Comparison of ENCODE assay signal across 1 cellular context in the genomic region with DNA sequence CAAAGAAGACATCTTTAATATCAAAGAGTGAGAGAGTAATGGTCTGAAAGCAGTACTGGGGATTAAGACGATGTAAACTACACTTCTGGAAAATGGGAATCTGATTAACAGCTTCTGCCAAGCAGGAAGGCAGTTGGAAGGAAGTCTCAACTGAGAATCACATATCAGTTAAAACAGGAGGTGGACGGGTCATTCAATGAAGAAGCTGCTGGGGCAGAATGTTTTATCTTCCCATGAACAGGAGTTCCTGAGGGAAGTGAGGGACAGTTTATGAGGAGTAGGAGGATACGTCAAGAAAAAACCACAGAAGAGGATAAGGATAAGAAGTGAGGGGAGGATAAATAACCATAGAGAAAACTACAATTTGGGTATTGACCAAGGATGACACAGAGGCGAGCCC.
TF ChIP-seq lines count a peak whose summit lies in the region.

No MANE protein-coding gene starts in this region.

TF ChIP-seq in K562, 482 proteins besides CTCF, POLR2A, EP300 and RAD21 (continued from another document and continues in another):
- TF ChIP-seq, protein P1, sequence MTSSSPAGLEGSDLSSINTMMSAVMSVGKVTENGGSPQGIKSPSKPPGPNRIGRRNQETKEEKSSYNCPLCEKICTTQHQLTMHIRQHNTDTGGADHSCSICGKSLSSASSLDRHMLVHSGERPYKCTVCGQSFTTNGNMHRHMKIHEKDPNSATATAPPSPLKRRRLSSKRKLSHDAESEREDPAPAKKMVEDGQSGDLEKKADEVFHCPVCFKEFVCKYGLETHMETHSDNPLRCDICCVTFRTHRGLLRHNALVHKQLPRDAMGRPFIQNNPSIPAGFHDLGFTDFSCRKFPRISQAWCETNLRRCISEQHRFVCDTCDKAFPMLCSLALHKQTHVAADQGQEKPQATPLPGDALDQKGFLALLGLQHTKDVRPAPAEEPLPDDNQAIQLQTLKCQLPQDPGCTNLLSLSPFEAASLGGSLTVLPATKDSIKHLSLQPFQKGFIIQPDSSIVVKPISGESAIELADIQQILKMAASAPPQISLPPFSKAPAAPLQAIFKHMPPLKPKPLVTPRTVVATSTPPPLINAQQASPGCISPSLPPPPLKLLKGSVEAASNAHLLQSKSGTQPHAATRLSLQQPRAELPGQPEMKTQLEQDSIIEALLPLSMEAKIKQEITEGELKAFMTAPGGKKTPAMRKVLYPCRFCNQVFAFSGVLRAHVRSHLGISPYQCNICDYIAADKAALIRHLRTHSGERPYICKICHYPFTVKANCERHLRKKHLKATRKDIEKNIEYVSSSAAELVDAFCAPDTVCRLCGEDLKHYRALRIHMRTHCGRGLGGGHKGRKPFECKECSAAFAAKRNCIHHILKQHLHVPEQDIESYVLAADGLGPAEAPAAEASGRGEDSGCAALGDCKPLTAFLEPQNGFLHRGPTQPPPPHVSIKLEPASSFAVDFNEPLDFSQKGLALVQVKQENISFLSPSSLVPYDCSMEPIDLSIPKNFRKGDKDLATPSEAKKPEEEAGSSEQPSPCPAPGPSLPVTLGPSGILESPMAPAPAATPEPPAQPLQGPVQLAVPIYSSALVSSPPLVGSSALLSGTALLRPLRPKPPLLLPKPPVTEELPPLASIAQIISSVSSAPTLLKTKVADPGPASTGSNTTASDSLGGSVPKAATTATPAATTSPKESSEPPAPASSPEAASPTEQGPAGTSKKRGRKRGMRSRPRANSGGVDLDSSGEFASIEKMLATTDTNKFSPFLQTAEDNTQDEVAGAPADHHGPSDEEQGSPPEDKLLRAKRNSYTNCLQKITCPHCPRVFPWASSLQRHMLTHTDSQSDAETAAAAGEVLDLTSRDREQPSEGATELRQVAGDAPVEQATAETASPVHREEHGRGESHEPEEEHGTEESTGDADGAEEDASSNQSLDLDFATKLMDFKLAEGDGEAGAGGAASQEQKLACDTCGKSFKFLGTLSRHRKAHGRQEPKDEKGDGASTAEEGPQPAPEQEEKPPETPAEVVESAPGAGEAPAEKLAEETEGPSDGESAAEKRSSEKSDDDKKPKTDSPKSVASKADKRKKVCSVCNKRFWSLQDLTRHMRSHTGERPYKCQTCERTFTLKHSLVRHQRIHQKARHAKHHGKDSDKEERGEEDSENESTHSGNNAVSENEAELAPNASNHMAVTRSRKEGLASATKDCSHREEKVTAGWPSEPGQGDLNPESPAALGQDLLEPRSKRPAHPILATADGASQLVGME (CRISPR knock-in tag; IDR thresholded peaks at IDR 0.05): no peak
- TF ChIP-seq KDM1A (IDR thresholded peaks at IDR 0.05) (peak; percentile 89), SMARCB1 (IDR thresholded peaks at IDR 0.05; ENCODE audit: insufficient read length, low read depth) (no peak), TFAM (CRISPR knock-in tag; conservative IDR thresholded peaks at IDR 0.05) (no peak), SRF (CRISPR knock-in tag; IDR thresholded peaks at IDR 0.05) (no peak), CHCHD3 (CRISPR knock-in tag; IDR thresholded peaks at IDR 0.05) (no peak), MCM5 (IDR thresholded peaks at IDR 0.05; ENCODE audit: low read depth) (no peak), PTTG1 (tag; IDR thresholded peaks at IDR 0.05; ENCODE audit: low read depth) (no peak), ZNF174 (CRISPR knock-in tag; IDR thresholded peaks at IDR 0.05) (no peak), MYNN (IDR thresholded peaks at IDR 0.05) (0 out of 2 replicates have a peak, but pooled peaks have one; percentile 19), MYNN (CRISPR knock-in tag; IDR thresholded peaks at IDR 0.05) (no peak), TAF9B (IDR thresholded peaks at IDR 0.05; ENCODE audit: partially characterized antibody) (no peak), L3MBTL2 (IDR thresholded peaks at IDR 0.05) (no peak), ZNF324 (CRISPR knock-in tag; IDR thresholded peaks at IDR 0.05) (no peak), MTF1 (CRISPR knock-in tag; IDR thresholded peaks at IDR 0.05; ENCODE audit: borderline replicate concordance) (no peak), ZNF707 (CRISPR knock-in tag; conservative IDR thresholded peaks at IDR 0.05) (no peak), SMAD4 (CRISPR knock-in tag; conservative IDR thresholded peaks at IDR 0.05) (peak; percentile 81), SIX5 (IDR thresholded peaks at IDR 0.05; ENCODE audit: borderline replicate concordance in 1 of 2, insufficient read depth in 1 of 2, low read depth in 1 of 2, low read length in 2 of 2) (no peak), SRSF1 (IDR thresholded peaks at IDR 0.05; ENCODE audit: low read depth, low read length) (no peak), ATF3 (IDR thresholded peaks at IDR 0.05) (no peak), ATF3 (CRISPR knock-in tag; conservative IDR thresholded peaks at IDR 0.05) (no peak), MCM3 (IDR thresholded peaks at IDR 0.05) (no peak), HNRNPH1 (optimal IDR thresholded peaks at IDR 0.05; ENCODE audit: low read depth, low read length) (no peak), SMC3 (conservative IDR thresholded peaks at IDR 0.05; ENCODE audit: insufficient read depth, low read depth, low read length) (no peak), ZNF282 (CRISPR knock-in tag; IDR thresholded peaks at IDR 0.05) (no peak), SREBF1 (IDR thresholded peaks at IDR 0.05; ENCODE audit: borderline replicate concordance, low read depth, low read length) (no peak), TCF3 (CRISPR knock-in tag; IDR thresholded peaks at IDR 0.05) (peak; percentile 96), FOXA1 (IDR thresholded peaks at IDR 0.05; ENCODE audit: borderline replicate concordance) (no peak), BCLAF1 (IDR thresholded peaks at IDR 0.05; ENCODE audit: borderline replicate concordance in 1 of 2, control insufficient read depth in 1 of 2, low read depth in 2 of 2, low read length in 1 of 2) (no peak), ZBTB7A (IDR thresholded peaks at IDR 0.05; ENCODE audit: borderline replicate concordance, control insufficient read depth, low read depth, low read length) (no peak)
- TF ChIP-seq, protein P2, sequence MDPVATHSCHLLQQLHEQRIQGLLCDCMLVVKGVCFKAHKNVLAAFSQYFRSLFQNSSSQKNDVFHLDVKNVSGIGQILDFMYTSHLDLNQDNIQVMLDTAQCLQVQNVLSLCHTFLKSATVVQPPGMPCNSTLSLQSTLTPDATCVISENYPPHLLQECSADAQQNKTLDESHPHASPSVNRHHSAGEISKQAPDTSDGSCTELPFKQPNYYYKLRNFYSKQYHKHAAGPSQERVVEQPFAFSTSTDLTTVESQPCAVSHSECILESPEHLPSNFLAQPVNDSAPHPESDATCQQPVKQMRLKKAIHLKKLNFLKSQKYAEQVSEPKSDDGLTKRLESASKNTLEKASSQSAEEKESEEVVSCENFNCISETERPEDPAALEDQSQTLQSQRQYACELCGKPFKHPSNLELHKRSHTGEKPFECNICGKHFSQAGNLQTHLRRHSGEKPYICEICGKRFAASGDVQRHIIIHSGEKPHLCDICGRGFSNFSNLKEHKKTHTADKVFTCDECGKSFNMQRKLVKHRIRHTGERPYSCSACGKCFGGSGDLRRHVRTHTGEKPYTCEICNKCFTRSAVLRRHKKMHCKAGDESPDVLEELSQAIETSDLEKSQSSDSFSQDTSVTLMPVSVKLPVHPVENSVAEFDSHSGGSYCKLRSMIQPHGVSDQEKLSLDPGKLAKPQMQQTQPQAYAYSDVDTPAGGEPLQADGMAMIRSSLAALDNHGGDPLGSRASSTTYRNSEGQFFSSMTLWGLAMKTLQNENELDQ (CRISPR knock-in tag; IDR thresholded peaks at IDR 0.05; ENCODE audit: borderline replicate concordance): no peak
- TF ChIP-seq, protein P3, sequence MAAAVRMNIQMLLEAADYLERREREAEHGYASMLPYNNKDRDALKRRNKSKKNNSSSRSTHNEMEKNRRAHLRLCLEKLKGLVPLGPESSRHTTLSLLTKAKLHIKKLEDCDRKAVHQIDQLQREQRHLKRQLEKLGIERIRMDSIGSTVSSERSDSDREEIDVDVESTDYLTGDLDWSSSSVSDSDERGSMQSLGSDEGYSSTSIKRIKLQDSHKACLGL (CRISPR knock-in tag; IDR thresholded peaks at IDR 0.05; ENCODE audit: borderline replicate concordance, poor library complexity, severe bottlenecking): no peak
- TF ChIP-seq, protein P4, sequence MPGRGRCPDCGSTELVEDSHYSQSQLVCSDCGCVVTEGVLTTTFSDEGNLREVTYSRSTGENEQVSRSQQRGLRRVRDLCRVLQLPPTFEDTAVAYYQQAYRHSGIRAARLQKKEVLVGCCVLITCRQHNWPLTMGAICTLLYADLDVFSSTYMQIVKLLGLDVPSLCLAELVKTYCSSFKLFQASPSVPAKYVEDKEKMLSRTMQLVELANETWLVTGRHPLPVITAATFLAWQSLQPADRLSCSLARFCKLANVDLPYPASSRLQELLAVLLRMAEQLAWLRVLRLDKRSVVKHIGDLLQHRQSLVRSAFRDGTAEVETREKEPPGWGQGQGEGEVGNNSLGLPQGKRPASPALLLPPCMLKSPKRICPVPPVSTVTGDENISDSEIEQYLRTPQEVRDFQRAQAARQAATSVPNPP (IDR thresholded peaks at IDR 0.05; ENCODE audit: borderline replicate concordance, insufficient read depth, insufficient read length): no peak
- TF ChIP-seq, protein P5, sequence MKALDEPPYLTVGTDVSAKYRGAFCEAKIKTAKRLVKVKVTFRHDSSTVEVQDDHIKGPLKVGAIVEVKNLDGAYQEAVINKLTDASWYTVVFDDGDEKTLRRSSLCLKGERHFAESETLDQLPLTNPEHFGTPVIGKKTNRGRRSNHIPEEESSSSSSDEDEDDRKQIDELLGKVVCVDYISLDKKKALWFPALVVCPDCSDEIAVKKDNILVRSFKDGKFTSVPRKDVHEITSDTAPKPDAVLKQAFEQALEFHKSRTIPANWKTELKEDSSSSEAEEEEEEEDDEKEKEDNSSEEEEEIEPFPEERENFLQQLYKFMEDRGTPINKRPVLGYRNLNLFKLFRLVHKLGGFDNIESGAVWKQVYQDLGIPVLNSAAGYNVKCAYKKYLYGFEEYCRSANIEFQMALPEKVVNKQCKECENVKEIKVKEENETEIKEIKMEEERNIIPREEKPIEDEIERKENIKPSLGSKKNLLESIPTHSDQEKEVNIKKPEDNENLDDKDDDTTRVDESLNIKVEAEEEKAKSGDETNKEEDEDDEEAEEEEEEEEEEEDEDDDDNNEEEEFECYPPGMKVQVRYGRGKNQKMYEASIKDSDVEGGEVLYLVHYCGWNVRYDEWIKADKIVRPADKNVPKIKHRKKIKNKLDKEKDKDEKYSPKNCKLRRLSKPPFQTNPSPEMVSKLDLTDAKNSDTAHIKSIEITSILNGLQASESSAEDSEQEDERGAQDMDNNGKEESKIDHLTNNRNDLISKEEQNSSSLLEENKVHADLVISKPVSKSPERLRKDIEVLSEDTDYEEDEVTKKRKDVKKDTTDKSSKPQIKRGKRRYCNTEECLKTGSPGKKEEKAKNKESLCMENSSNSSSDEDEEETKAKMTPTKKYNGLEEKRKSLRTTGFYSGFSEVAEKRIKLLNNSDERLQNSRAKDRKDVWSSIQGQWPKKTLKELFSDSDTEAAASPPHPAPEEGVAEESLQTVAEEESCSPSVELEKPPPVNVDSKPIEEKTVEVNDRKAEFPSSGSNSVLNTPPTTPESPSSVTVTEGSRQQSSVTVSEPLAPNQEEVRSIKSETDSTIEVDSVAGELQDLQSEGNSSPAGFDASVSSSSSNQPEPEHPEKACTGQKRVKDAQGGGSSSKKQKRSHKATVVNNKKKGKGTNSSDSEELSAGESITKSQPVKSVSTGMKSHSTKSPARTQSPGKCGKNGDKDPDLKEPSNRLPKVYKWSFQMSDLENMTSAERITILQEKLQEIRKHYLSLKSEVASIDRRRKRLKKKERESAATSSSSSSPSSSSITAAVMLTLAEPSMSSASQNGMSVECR (CRISPR knock-in tag; IDR thresholded peaks at IDR 0.05): no peak
- TF ChIP-seq, protein P6, sequence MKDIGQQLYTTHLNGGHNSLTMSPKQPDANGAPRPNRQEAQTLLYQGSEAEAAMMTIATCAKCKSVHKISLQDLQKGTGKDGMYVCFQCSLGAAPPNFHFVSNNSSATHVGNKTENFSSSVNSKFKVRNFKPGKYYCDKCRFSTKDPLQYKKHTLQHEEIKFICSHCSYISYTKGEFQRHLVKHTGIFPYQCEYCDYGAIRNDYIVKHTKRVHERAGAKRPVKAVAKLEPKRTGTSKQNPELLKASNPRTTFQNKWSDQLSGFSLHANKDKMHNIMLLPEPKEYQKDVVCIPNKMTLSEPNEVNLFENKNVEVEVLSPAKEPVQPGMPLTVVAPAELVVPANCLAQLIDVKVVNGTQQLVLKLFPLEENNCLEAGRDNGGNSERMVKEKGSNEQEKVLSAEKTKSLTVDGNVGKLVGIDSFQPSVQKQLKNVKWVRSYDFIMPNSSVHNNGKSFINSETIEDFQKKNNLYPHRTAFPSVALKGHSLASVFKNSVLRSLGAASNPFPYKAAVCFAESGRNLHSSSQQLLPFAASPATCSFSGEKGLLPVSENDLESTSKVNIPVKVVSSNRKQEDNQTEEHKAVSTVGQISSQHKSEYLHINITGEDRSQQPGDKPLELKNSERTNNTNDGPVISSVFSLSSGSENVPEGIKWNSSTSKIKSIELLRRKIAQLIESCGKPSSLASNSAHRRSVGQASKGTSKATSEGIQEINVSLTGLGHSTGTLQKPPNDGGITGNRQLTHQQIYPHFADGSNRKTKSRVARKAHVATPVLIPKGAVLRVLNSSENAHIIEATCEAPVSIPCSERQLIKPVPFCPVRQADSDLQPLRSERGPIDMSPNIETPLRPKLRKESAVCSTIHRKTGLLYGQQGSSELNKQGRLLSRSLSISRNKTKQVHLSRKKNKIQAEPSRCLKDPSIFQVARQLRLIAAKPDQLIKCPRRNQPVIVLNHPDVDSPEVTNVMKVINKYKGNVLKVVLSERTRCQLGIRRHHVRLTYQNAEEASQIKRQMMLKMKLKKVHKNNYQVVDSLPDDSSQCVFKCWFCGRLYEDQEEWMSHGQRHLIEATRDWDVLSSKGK (CRISPR knock-in tag; IDR thresholded peaks at IDR 0.05): no peak
